8 cellular contexts compared by ENCODE assay signal in the genomic region with DNA sequence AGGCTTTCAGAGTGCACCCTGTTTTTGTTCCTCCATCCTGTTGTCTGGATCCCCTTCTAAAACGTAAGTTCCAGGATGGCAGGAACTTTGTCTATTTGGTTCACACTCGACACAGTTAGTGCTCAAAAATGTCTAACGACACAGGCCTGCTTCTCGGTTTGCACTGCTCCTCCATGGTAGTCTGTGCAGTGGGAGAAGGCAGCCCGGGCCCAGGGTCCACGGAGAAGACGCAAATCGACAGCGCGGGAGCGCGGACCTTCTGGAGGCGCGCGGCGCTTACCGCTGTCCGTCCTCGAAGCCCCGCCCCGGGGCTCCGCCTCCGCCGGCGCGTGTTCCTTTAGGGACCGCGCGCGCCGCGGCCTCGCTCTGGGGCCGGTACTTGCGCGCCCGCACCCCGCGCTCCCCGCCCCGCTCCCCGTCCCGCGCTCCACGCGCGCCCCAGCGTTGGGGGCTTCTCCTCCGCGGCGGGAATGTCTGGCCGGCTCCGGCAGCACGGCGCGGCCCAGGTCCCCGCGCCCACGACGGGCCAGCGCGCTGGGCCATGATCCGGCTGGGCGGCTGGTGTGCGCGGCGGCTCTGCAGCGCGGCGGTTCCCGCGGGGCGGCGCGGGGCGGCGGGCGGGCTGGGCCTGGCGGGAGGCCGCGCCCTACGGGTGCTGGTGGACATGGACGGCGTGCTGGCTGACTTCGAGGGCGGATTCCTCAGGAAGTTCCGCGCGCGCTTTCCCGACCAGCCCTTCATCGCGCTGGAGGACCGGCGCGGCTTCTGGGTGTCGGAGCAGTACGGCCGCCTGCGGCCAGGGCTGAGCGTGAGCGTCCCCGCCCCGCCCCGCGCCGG. TPM values are rescaled to one million over a fixed set of nuclear protein-coding genes. Genes with fewer than 3 reads are reported as not detected.
A peak's percentile ranks its signal among the peaks of the same experiment; 100 is the strongest.
DNase-seq lines count a peak whose midpoint lies in the region; ATAC-seq, FAIRE-seq and TF ChIP-seq lines count a peak whose summit lies in the region.

NT5M (plus strand) TSS at position 364 of the 837 bp plus-strand sequence; CDS start at position 542, 178 bp downstream.

- peak within 1 kb of the TSS; percentile 97 for H3K4me2 ChIP-seq in A549

- FAIRE-seq in A549 (lab: Jason Lieb, UNC): no peak

- H3K4me3 ChIP-seq in A549: peak within 1 kb of the TSS; percentile 71
- H3K4me3 ChIP-seq in endocrine pancreas (ENCODE audit: control insufficient read depth, insufficient read depth, low read length): peak within 1 kb of the TSS; percentile 70
- peak within 1 kb of the TSS; percentile 51 for H3K4me3 ChIP-seq in mesodermal cell (ENCODE audit: extremely low read depth, insufficient read depth, low read length, poor library complexity, severe bottlenecking)

- H3K36me3 ChIP-seq in endocrine pancreas (ENCODE audit: control insufficient read depth, insufficient read depth, low read length) (no peaks in the 10 kb centered on the region), mesodermal cell (ENCODE audit: control insufficient read depth, insufficient read depth, low read length) (no peaks in the 10 kb centered on the region)

- POLR2A ChIA-PET in A549 (lab: Yijun Ruan, JAX): no interaction called here

- H3K27ac ChIP-seq in A549: peak within 1 kb of the TSS; percentile 93 to 94
- H3K27ac ChIP-seq in mesodermal cell (ENCODE audit: low read depth, low read length, severe bottlenecking): no peak within 1 kb of the TSS

- DNase-seq in A549 (ENCODE audit: low read depth in 1 of 2, low spot score in 1 of 2) (peak; percentile 85 to 91), NCI-H82 (lab: John Stamatoyannopoulos, UW) (peak; percentile 95)
- peak; percentile 87 for DNase-seq in activated CD8-positive, alpha-beta memory T cell treated with anti-CD3 and anti-CD28 coated beads for 24 hours
- peak; percentile 50 for DNase-seq in stimulated activated CD8-positive, alpha-beta memory T cell treated with anti-CD3 and anti-CD28 coated beads, Interleukin-12 subunit alpha, Interleukin-12 subunit beta, amount 100 ng/mL, for 4 hours (ENCODE audit: low read depth)

- no peak for TF ChIP-seq EP300 in A549 (IDR thresholded peaks at IDR 0.05)

- H3K9me3 ChIP-seq in A549 (no peaks in the 10 kb centered on the region), endocrine pancreas (ENCODE audit: control insufficient read depth, low read length) (no peaks in the 10 kb centered on the region), mesodermal cell (ENCODE audit: control insufficient read depth, low read length) (no peaks in the 10 kb centered on the region)

- under 1% methylated on average over 22 of the region's 107 CpGs for WGBS in A549 (ENCODE audit: missing lambda C conversion rate)
- 1% methylated on average over 75 to 80 of the region's 107 CpGs for WGBS in mesodermal cell (ENCODE audit: insufficient coverage in 2 of 2), 2 experiments

- TF ChIP-seq POLR2A in A549 (IDR thresholded peaks at IDR 0.05; ENCODE audit: low read length): peak; percentile 75
- peak; percentile 58 for TF ChIP-seq POLR2A in GM18526 (IDR thresholded peaks at IDR 0.05; ENCODE audit: extremely low read depth, insufficient read length)

- no peaks in the 10 kb centered on the region for H3K27me3 ChIP-seq in endocrine pancreas (ENCODE audit: control insufficient read depth, insufficient read depth, low read length)

- no peak for TF ChIP-seq CTCF in A549 (IDR thresholded peaks at IDR 0.05)

- peak; percentile 72 to 74 for ATAC-seq in A549
- ATAC-seq in HG03354 (IDR thresholded peaks at IDR 0.05; ENCODE audit: poor library complexity, severe bottlenecking, unreplicated experiment): peak; percentile 53

- TF ChIP-seq RAD21 in A549 (conservative IDR thresholded peaks at IDR 0.05 in 1 of 2, IDR thresholded peaks at IDR 0.05 in 1 of 2): no peak

- H3K4me1 ChIP-seq in A549 (peaks cover 32% of the 10 kb centered on the region), endocrine pancreas (ENCODE audit: control insufficient read depth, insufficient read depth, low read length) (no peaks in the 10 kb centered on the region), mesodermal cell (ENCODE audit: control insufficient read depth, insufficient read depth, low read length, poor library complexity, severe bottlenecking) (peaks cover 10% of the 10 kb centered on the region)

- CTCF ChIA-PET in A549 (lab: Yijun Ruan, JAX): interaction anchor here (0.6 to 1.9 kb wide), 2 partner anchors 305 to 770 kb away, joined by 3 to 4 read pairs; no protein-coding TSS in a partner anchor

- peak within 1 kb of the TSS; percentile 60 for H3K9ac ChIP-seq in endocrine pancreas (ENCODE audit: control insufficient read depth, insufficient read depth, low read length)

TF ChIP-seq in A549, 52 proteins besides CTCF, POLR2A, EP300 and RAD21 (continues in another document):
- TF ChIP-seq ZSCAN20 (CRISPR knock-in tag; IDR thresholded peaks at IDR 0.05): no peak
- peak; percentile 92; the same call in 1 of the 3 replicates for TF ChIP-seq BCL3 (IDR thresholded peaks at IDR 0.05)
- TF ChIP-seq ATOH8 (CRISPR knock-in tag; IDR thresholded peaks at IDR 0.05; ENCODE audit: low read depth): no peak
- TF ChIP-seq EHF (CRISPR knock-in tag; IDR thresholded peaks at IDR 0.05): no peak
- no peak for TF ChIP-seq HES2 (IDR thresholded peaks at IDR 0.05)
- TF ChIP-seq ZFP36 (IDR thresholded peaks at IDR 0.05; ENCODE audit: borderline replicate concordance, partially characterized antibody): no peak
- TF ChIP-seq ESRRA (IDR thresholded peaks at IDR 0.05; ENCODE audit: borderline replicate concordance, low read length): no peak
- TF ChIP-seq, protein P1, sequence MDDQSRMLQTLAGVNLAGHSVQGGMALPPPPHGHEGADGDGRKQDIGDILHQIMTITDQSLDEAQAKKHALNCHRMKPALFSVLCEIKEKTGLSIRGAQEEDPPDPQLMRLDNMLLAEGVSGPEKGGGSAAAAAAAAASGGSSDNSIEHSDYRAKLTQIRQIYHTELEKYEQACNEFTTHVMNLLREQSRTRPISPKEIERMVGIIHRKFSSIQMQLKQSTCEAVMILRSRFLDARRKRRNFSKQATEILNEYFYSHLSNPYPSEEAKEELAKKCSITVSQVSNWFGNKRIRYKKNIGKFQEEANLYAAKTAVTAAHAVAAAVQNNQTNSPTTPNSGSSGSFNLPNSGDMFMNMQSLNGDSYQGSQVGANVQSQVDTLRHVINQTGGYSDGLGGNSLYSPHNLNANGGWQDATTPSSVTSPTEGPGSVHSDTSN (IDR thresholded peaks at IDR 0.05): no peak
- no peak for TF ChIP-seq KDM1A (IDR thresholded peaks at IDR 0.05; ENCODE audit: low read depth)
- TF ChIP-seq CEBPB (IDR thresholded peaks at IDR 0.05): no peak
- TF ChIP-seq REST (IDR thresholded peaks at IDR 0.05): no peak
- TF ChIP-seq BHLHE40 (IDR thresholded peaks at IDR 0.05; ENCODE audit: low read depth, low read length): no peak
- no peak for TF ChIP-seq RCOR1 (IDR thresholded peaks at IDR 0.05; ENCODE audit: low read depth, low read length)
- no peak for TF ChIP-seq SREBF2 (IDR thresholded peaks at IDR 0.05)

RNA-seq across cellular contexts. Expression of gene NT5M, which starts in this region (rescaled TPM):
- polyA plus RNA-seq in A549 (2011; rRNA removed) (5.3 and 6.5 TPM in 2 replicates), A549 (2017; fragmentation: RNase III; extraction: RNeasy Plus Mini Kit Qiagen cat#74134 plus additional on column Dnase treatment) (4.2 to 6.3 TPM (median 5.9 TPM) in 3 replicates)
- 9.3 and 15.0 TPM in 2 replicates for polyA plus RNA-seq in A549 (2012; cell fraction: cytosol; rRNA removed)
- 12.2 and 16.4 TPM in 2 replicates for polyA plus RNA-seq in A549 (2012; cell fraction: nucleus; rRNA removed)
- polyA minus RNA-seq in A549 (2011; rRNA and poly(A)+ RNA removed): 4.5 and 4.7 TPM in 2 replicates
- polyA plus RNA-seq in mesodermal cell (2013, experiment 1 of 2): 7.2 TPM
- polyA plus RNA-seq in mesodermal cell (2013, experiment 2 of 2): 6.8 TPM
